In genomic region chr11:75387742-75388294, GRCh38 we compare ENCODE assay signal across 9 cellular contexts.
"Had no signal": no experiment of that assay in that cellular context is flagged by ENCODE, and none has a peak within 500 bp of the region (broad histone marks: within the 10 kb centered on the region; RNA-seq: fewer than 3 reads in every experiment).

No MANE protein-coding gene starts in this region.

- H3K9ac ChIP-seq: parathyroid adenoma had no signal

- H3K27ac Mint-ChIP-seq: activated CD4-positive, alpha-beta memory T cell treated with anti-CD3 and anti-CD28 coated beads, Interleukin-2, amount 10 ng/mL, durations not matched to agents 7 days and 5 days; stimulated activated memory B cell treated with anti-CD40 and anti-IgM and Interleukin-4, amounts not matched to agents 10 μg/mL and 1 μg/mL and 100 μg/mL, for 72 hours; T-cell had no signal

- H3K27ac ChIP-seq: neutrophil, parathyroid adenoma, WERI-Rb-1 had no signal

- H3K36me3 ChIP-seq: neutrophil, tibial nerve, WERI-Rb-1 had no signal

- H3K4me3 Mint-ChIP-seq: activated CD4-positive, alpha-beta memory T cell treated with anti-CD3 and anti-CD28 coated beads, Interleukin-2, amount 10 ng/mL, durations not matched to agents 7 days and 5 days; activated T-cell treated with anti-CD3 and anti-CD28 coated beads, Interleukin-2, amount 50 U/mL, for 4 hours; naive thymus-derived CD8-positive, alpha-beta T cell; stimulated activated memory B cell treated with anti-CD40 and anti-IgM and Interleukin-4, amounts not matched to agents 10 μg/mL and 1 μg/mL and 100 μg/mL, for 72 hours; T-cell had no signal

- H3K4me3 ChIP-seq: tibial nerve had no signal

- H3K27me3 ChIP-seq: neutrophil, tibial nerve had no signal

- H3K9me3 ChIP-seq: neutrophil, tibial nerve had no signal

- H3K36me3 Mint-ChIP-seq: naive thymus-derived CD8-positive, alpha-beta T cell; stimulated activated memory B cell treated with anti-CD40 and anti-IgM and Interleukin-4, amounts not matched to agents 10 μg/mL and 1 μg/mL and 100 μg/mL, for 72 hours; T-cell had no signal

- H3K9me3 Mint-ChIP-seq: activated CD4-positive, alpha-beta memory T cell treated with anti-CD3 and anti-CD28 coated beads, Interleukin-2, amount 10 ng/mL, durations not matched to agents 7 days and 5 days; activated T-cell treated with anti-CD3 and anti-CD28 coated beads, Interleukin-2, amount 50 U/mL, for 4 hours; naive thymus-derived CD8-positive, alpha-beta T cell; stimulated activated memory B cell treated with anti-CD40 and anti-IgM and Interleukin-4, amounts not matched to agents 10 μg/mL and 1 μg/mL and 100 μg/mL, for 72 hours; T-cell had no signal

- H3K4me1 ChIP-seq: parathyroid adenoma had no signal
